In genomic region chr2:218780851-218781690, GRCh38 we compare ENCODE assay signal across 9 cellular contexts. TPM values are rescaled to one million over a fixed set of nuclear protein-coding genes. Genes with fewer than 3 reads are reported as not detected.
DNase-seq lines count a peak whose midpoint lies in the region; ATAC-seq and TF ChIP-seq lines count a peak whose summit lies in the region.
"Had no signal": no experiment of that assay in that cellular context is flagged by ENCODE, and none has a peak within 500 bp of the region (broad histone marks: within the 10 kb centered on the region; RNA-seq: fewer than 3 reads in every experiment).

No MANE protein-coding gene starts in this region.

- H3K9me3 Mint-ChIP-seq in T-cell = peaks cover 8 to 12% (median 9%) of the 10 kb centered on the region in 3 donors

- peak overlapping the region; percentile 85 for H3K4me2 ChIP-seq in hepatocyte
- H3K4me2 ChIP-seq: KMS-11 had no signal

- peaks cover 33% of the 10 kb centered on the region for H3K79me2 ChIP-seq in hepatocyte

- TF ChIP-seq CTCF in hepatocyte (IDR thresholded peaks at IDR 0.05; ENCODE audit: poor library complexity) = no peak

- 32% methylated on average over 15 of the region's 15 CpGs for WGBS in hepatocyte (ENCODE audit: low lambda C conversion rate, missing lambda C conversion rate)

- H3K9ac ChIP-seq in ES-I3 (ENCODE audit: low read depth, low read length) = peak overlapping the region; percentile 82
- peak overlapping the region; percentile 41 for H3K9ac ChIP-seq in rectal smooth muscle tissue (ENCODE audit: low read length)
- H3K9ac ChIP-seq: KMS-11 had no signal

- peak overlapping the region in 2 of 3 donors; percentile 2 to 27 for H3K4me3 Mint-ChIP-seq in T-cell

- H2AFZ ChIP-seq in hepatocyte = peak overlapping the region; percentile 42

- H3K36me3 Mint-ChIP-seq in T-cell = peaks cover 12% of the 10 kb centered on the region

- H4K20me1 ChIP-seq in hepatocyte (ENCODE audit: insufficient read depth, poor library complexity, severe bottlenecking) = peaks cover 2% of the 10 kb centered on the region

- H3K27ac ChIP-seq in hepatocyte = peak overlapping the region; percentile 96
- peak overlapping the region; percentile 77 for H3K27ac ChIP-seq in rectal smooth muscle tissue (ENCODE audit: low read depth, low read length)
- H3K27ac ChIP-seq: KMS-11 had no signal

- no peak overlapping the region for H3K27ac Mint-ChIP-seq in T-cell

- H3K9me3 ChIP-seq in ES-I3 (ENCODE audit: control insufficient read depth, insufficient read depth, low read length) (peaks cover 7% of the 10 kb centered on the region; the same call in 1 of the 2 replicates), hepatocyte (ENCODE audit: low read depth) (no peaks in the 10 kb centered on the region)

- CTCF ChIA-PET in T-cell (lab: Charles Lee) = interaction anchor here in 1 of 2 donors (0.5 kb wide), 1 partner anchor 226 kb away, joined by 3 read pairs; no protein-coding TSS in a partner anchor

- no peaks in the 10 kb centered on the region for H3K36me3 ChIP-seq in ES-I3 (ENCODE audit: insufficient read depth, low read length)
- no peaks in the 10 kb centered on the region for H3K36me3 ChIP-seq in hepatocyte (replicated peaks; ENCODE audit: insufficient read depth, low read depth)
- H3K36me3 ChIP-seq in rectal smooth muscle tissue (ENCODE audit: control insufficient read depth, insufficient read depth, low read length) = no peaks in the 10 kb centered on the region

- H3K9me2 ChIP-seq in hepatocyte (replicated peaks; ENCODE audit: insufficient read depth) = no peaks in the 10 kb centered on the region

- peak overlapping the region; percentile 71 for H3K4me3 ChIP-seq in hepatocyte
- peak overlapping the region; percentile 80 for H3K4me3 ChIP-seq in rectal smooth muscle tissue (ENCODE audit: low read length)

- H3K27me3 ChIP-seq in hepatocyte = no peaks in the 10 kb centered on the region
- H3K27me3 ChIP-seq in rectal smooth muscle tissue (ENCODE audit: control insufficient read depth, insufficient read depth, low read length) = no peaks in the 10 kb centered on the region

- peaks cover 4% of the 10 kb centered on the region for H3K4me1 ChIP-seq in ES-I3 (ENCODE audit: insufficient read depth, low read length)
- peaks cover 30% of the 10 kb centered on the region for H3K4me1 ChIP-seq in hepatocyte (ENCODE audit: insufficient read depth)
- peaks cover 3% of the 10 kb centered on the region for H3K4me1 ChIP-seq in rectal smooth muscle tissue (ENCODE audit: control insufficient read depth, insufficient read depth, low read length)

- POLR2A ChIA-PET in T-cell (lab: Charles Lee) = no interaction called here

- ATAC-seq in T-cell (replicated peaks in 1 of 4) (no peak), GM19023 (IDR thresholded peaks at IDR 0.05; ENCODE audit: unreplicated experiment) (no peak), HG03280 (IDR thresholded peaks at IDR 0.05; ENCODE audit: unreplicated experiment) (no peak)

- peaks cover 53 to 55% of the 10 kb centered on the region in 2 donors for H3K27me3 Mint-ChIP-seq in T-cell

- H3K4me1 Mint-ChIP-seq in T-cell = peaks cover 0 to 10% (median 8%) of the 10 kb centered on the region in 3 donors

- DNase-seq in T-cell (no peak), hepatocyte (ENCODE audit: low spot score) (peak; percentile 62), UCSD-AML1 (lab: John Stamatoyannopoulos, UW; ENCODE audit: unreplicated experiment) (no peak), OCI-M2 (lab: John Stamatoyannopoulos, UW; ENCODE audit: unreplicated experiment) (no peak)

RNA-seq across cellular contexts. Expression of gene CYP27A1, which starts 0.9 kb away (rescaled TPM):
- total RNA-seq in T-cell = under 1 TPM in 4 of 5 donors, not detected in 1; 0.50 to 0.89 (median 0.58) TPM
- total RNA-seq in hepatocyte = 34.5 and 38.8 TPM in 2 replicates
- polyA plus RNA-seq in hepatocyte = 35.9 and 44.8 TPM in 2 replicates

RNA-seq across cellular contexts. Expression of gene PRKAG3, which starts 50.5 kb away (rescaled TPM):
- total RNA-seq in T-cell (not detected), hepatocyte (not detected in 2 replicates)
- 0.23 TPM in 1 of 2 replicates, not detected in the other for polyA plus RNA-seq in hepatocyte

Comparison
In these comparisons a context has a peak if more than half of its experiments do, and no peak if none do; other contexts are left out.
1. RNA of gene CYP27A1, which starts 0.9 kb away (total RNA-seq): 34.5 to 38.8 TPM in hepatocyte; 0.50 to 0.89 TPM in T-cell; every median in the first group is over 10 times any median in the second.